Comparison of ENCODE assay signal across 14 cellular contexts in the genomic region with DNA sequence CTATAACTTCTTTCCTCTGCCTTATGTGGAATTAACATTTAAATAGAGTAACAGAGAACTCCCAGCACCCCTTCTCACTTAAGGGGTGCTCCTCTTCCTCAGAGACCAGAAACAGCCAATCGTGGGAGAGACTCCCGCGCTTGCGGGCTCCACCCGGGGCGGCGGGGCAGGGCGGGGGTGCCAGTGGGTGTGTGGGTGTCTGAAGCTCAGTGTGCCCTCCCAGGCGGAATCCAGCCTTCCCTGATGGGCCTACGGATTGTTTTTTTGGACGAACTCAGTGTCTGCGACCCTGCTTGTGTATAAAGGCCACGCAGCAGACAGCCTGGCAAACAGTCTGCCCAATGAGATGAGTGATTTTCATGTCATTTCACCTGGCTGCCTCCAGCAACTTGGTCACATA.
"Had no signal": no experiment of that assay in that cellular context is flagged by ENCODE, and none has a peak within 500 bp of the region (broad histone marks: within the 10 kb centered on the region; RNA-seq: fewer than 3 reads in every experiment).

No MANE protein-coding gene starts in this region.

- H3K9me3 ChIP-seq: colonic mucosa, lower lobe of right lung, thoracic aorta had no signal

- H3K4me3 ChIP-seq: colonic mucosa, lower lobe of right lung, thoracic aorta had no signal

- H3K27me3 ChIP-seq: colonic mucosa, foreskin keratinocyte had no signal

- H3K27ac ChIP-seq: colonic mucosa, foreskin keratinocyte, lower lobe of right lung, thoracic aorta had no signal

- H3K36me3 ChIP-seq: colonic mucosa, thoracic aorta had no signal

- DNase-seq: activated naive CD4-positive, alpha-beta T cell treated with anti-CD3 and anti-CD28 coated beads, Interleukin-2, amount 50 U/mL, for 16 hours; activated T-cell treated with anti-CD3 and anti-CD28 coated beads for 4 hours; caudate nucleus; colonic mucosa; effector CD4-positive, alpha-beta T cell; foreskin keratinocyte; left cardiac atrium; lower lobe of right lung; midbrain; SW 1271 had no signal

- H3K9me3 Mint-ChIP-seq: neural crest cell had no signal

- ATAC-seq: activated CD4-positive, CD25-positive, alpha-beta regulatory T cell treated with anti-CD3 and anti-CD28 coated beads, Interleukin-2, amount 50 U/mL, for 24 hours; foreskin keratinocyte; left cardiac atrium; lower lobe of right lung; sciatic nerve had no signal
